Comparison of ENCODE assay signal across 1 cellular context in the genomic region with DNA sequence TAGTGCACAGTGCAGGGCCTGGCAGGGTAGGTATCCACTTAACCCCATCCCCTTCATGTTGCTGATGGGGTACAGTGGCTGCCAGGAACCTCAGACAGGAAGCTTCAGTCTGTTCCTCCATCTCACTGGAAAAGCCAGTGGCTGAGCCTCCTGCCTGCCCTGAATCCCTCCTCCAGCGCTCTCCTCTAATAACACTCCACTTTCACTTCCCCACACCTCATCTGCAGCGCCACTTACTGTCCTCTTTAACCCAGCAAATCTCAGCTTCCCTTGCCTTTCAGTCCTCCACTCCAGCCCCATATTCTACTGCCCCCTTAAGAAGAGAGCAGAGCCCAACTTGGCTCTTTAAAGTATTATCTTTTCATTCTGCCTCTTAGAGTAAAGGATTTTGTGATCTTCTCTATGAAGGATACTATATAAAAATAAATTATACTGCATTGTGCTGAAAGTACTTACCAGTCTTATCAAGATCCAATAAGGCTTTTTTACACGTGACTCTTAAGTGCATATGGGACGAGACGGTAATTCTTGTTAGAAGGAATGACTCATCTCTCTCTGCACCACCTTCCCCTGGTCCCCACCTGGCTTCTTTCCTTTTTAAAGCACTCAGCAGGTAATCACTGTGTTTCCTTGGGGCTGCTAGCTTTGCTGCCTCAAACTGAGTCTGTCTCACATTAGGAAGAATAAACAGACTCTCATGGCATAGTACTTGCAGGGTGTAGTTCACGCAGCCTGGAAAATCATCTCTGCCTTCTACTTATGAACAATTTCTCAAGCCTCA.
TF ChIP-seq lines count a peak whose summit lies in the region.

No MANE protein-coding gene starts in this region.

TF ChIP-seq in HCT116, 20 proteins besides CTCF, POLR2A, EP300 and RAD21 (continued from another document):
- TF ChIP-seq ZBTB33 (IDR thresholded peaks at IDR 0.05; ENCODE audit: extremely low read depth, insufficient replicate concordance, low read length) (no peak), FOSL1 (IDR thresholded peaks at IDR 0.05; ENCODE audit: low read depth) (no peak), ELF1 (IDR thresholded peaks at IDR 0.05; ENCODE audit: borderline replicate concordance, low read depth) (no peak), CBX3 (IDR thresholded peaks at IDR 0.05; ENCODE audit: low read depth) (no peak), ZNF274 (IDR thresholded peaks at IDR 0.05; ENCODE audit: low read depth, low read length) (no peak), REST (IDR thresholded peaks at IDR 0.05; ENCODE audit: low read depth) (no peak), JUND (IDR thresholded peaks at IDR 0.05) (no peak)
TF ChIP-seq in HCT116: peak in this region for 0.
